8 cellular contexts compared by ENCODE assay signal in genomic region chrX:40735318-40736169, GRCh38. TPM values are rescaled to one million over a fixed set of nuclear protein-coding genes. Genes with fewer than 3 reads are reported as not detected.
DNase-seq lines count a peak whose midpoint lies in the region; ATAC-seq and TF ChIP-seq lines count a peak whose summit lies in the region.

Gene MED14, minus strand, starts transcription at chrX:40735542. Its CDS starts 130 bp downstream, at chrX:40735412.

- ATAC-seq in HG02798 (IDR thresholded peaks at IDR 0.05; ENCODE audit: poor library complexity, unreplicated experiment), result peak; percentile 92

- H3K4me1 Mint-ChIP-seq in type B pancreatic cell (ENCODE audit: unreplicated experiment), result peaks cover 10% of the 10 kb centered on the region

- TF ChIP-seq CTCF in GM12875 (IDR thresholded peaks at IDR 0.05; ENCODE audit: borderline replicate concordance, insufficient read depth, low read depth, low read length) (peak; percentile 63), cardiac muscle cell (IDR thresholded peaks at IDR 0.05; ENCODE audit: low read depth, low read length) (peak; percentile 47), type B pancreatic cell (conservative IDR thresholded peaks at IDR 0.05) (peak; percentile 70)

- H3K36me3 ChIP-seq in adipocyte (ENCODE audit: control insufficient read depth, insufficient read depth, low read length, severe bottlenecking) (no peaks in the 10 kb centered on the region), cardiac muscle cell (no peaks in the 10 kb centered on the region)

- peak within 1 kb of the TSS; percentile 98 for H3K27ac ChIP-seq in cardiac muscle cell

- no peaks in the 10 kb centered on the region for H3K36me3 Mint-ChIP-seq in type B pancreatic cell

- H3K27ac Mint-ChIP-seq in type B pancreatic cell, result peak within 1 kb of the TSS; percentile 97

- H3K27me3 Mint-ChIP-seq in type B pancreatic cell, result no peaks in the 10 kb centered on the region

- H3K9me3 Mint-ChIP-seq in type B pancreatic cell, result no peaks in the 10 kb centered on the region

- H3K9me3 ChIP-seq in adipocyte (ENCODE audit: control insufficient read depth, low read length), result no peaks in the 10 kb centered on the region
- no peaks in the 10 kb centered on the region for H3K9me3 ChIP-seq in cardiac muscle cell (ENCODE audit: low read depth)

- peak within 1 kb of the TSS; percentile 89 for H3K4me3 ChIP-seq in GM12875 (ENCODE audit: low read depth, low read length)
- peak within 1 kb of the TSS; percentile 87 for H3K4me3 ChIP-seq in adipocyte (ENCODE audit: low read length)
- H3K4me3 ChIP-seq in cardiac muscle cell, result peak within 1 kb of the TSS; percentile 78

- H3K4me1 ChIP-seq in adipocyte (ENCODE audit: control insufficient read depth, insufficient read depth, low read length) (peaks cover 3% of the 10 kb centered on the region), cardiac muscle cell (ENCODE audit: low read depth) (no peaks in the 10 kb centered on the region)

- DNase-seq in NCI-H1417 treated with DMSO at 0.1 percent for 48 hours (lab: John Stamatoyannopoulos, UW) (peak; percentile 92), SW480 (ENCODE audit: low spot score) (peak; percentile 95), adipocyte (ENCODE audit: low read depth) (peak; percentile 96), cardiac muscle cell (ENCODE audit: low read depth in 1 of 2, low spot score in 1 of 2) (peak; percentile 86 to 88), pons (ENCODE audit: low spot score) (peak; percentile 82), type B pancreatic cell (ENCODE audit: extremely low spot score, unreplicated experiment) (peak; percentile 86)

- H3K9ac ChIP-seq in adipocyte (ENCODE audit: low read length), result peak within 1 kb of the TSS; percentile 89

- H3K27me3 ChIP-seq in adipocyte (replicated peaks; ENCODE audit: control insufficient read depth, insufficient read depth, low read length) (peaks cover 24% of the 10 kb centered on the region), cardiac muscle cell (no peaks in the 10 kb centered on the region)

- peak within 1 kb of the TSS; percentile 94 for H3K4me3 Mint-ChIP-seq in type B pancreatic cell

RNA-seq across cellular contexts. Expression of gene MED14, which starts in this region (rescaled TPM):
- total RNA-seq in cardiac muscle cell (15.3 and 26.7 TPM in 2 replicates), type B pancreatic cell (ENCODE audit: low replicate concordance) (43.5 and 46.2 TPM in 2 replicates)
- 11.0 and 23.7 TPM in 2 replicates for polyA plus RNA-seq in cardiac muscle cell

Comparison
In these comparisons a context has a peak if more than half of its experiments do, and no peak if none do; other contexts are left out.
1. Peak in every context shown above with its lines: DNase-seq, ATAC-seq, H3K4me3 ChIP-seq and H3K27ac ChIP-seq.